In the genomic region with DNA sequence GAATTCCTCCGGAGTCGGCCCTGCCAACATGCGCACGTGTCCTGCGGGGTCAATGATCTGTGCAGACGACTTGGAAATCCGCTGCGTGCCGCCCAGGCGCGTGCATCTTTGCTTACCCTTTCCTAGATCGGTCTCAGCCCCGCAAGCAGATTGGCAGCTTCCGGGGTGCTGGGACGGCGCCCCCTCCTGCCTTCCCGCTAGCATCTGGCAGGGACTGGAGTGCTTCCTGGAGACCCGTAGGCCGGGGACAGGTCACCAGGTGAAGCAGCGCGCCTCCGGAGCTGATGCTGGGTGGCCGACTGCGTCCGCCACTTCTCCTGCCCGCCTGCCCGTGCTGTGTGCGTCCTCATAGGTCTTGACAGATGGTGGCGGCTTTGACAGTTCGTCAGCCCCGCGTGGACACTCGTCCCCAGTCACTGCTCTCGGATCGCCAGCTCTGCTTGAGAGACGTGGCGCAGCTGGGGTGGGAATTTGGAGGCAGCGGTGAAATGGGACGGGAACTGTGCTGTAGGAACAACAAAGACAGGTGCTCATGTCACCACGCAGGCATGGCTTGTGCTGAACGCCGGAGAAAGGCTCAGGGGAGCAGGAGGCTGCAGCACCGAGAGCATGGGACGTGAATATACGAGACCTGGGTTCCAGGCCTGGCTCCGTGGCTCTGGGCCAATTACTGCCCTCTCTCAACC, we compare ENCODE assay signal across 8 cellular contexts. TPM values are rescaled to one million over a fixed set of nuclear protein-coding genes. Genes with fewer than 3 reads are reported as not detected.
DNase-seq lines count a peak whose midpoint lies in the region; ATAC-seq and TF ChIP-seq lines count a peak whose summit lies in the region.

No MANE protein-coding gene starts in this region.

- TF ChIP-seq POLR2A in spleen (IDR thresholded peaks at IDR 0.05), result no peak

- TF ChIP-seq CTCF in astrocyte of the cerebellum (IDR thresholded peaks at IDR 0.05; ENCODE audit: low read depth, low read length, missing control alignments), result no peak
- peak in 4 of 11 experiments; percentile 48 to 53 (median 50) for TF ChIP-seq CTCF in spleen (IDR thresholded peaks at IDR 0.05 in 8 of 11, conservative IDR thresholded peaks at IDR 0.05 in 3 of 11)

- in situ Hi-C loops in astrocyte of the cerebellum (cut with HindIII; ENCODE audit: low sequenced_read_pairs), result no loop called here

- no peaks in the 10 kb centered on the region for H3K9me3 ChIP-seq in spleen

- H3K4me1 ChIP-seq in spleen, result peaks cover 4 to 21% (median 15%) of the 10 kb centered on the region in 6 donors

- no peaks in the 10 kb centered on the region for H3K36me3 ChIP-seq in spleen

- peak; percentile 38 for DNase-seq in NCI-H2171 treated with DMSO at 0.1 percent for 48 hours (lab: John Stamatoyannopoulos, UW)
- no peak for DNase-seq in NCI-H2171 (lab: John Stamatoyannopoulos, UW)
- peak; percentile 64 to 72 for DNase-seq in Kasumi-1 (lab: John Stamatoyannopoulos, UW)
- no peak for DNase-seq in astrocyte of the cerebellum (ENCODE audit: low read depth)
- DNase-seq in iPS-NIHi7 (ENCODE audit: extremely low spot score), result peak; percentile 35
- DNase-seq in spleen, result peak; percentile 87
- DNase-seq in AG08396 (ENCODE audit: low spot score), result no peak

- H3K27me3 ChIP-seq in spleen (replicated peaks in 1 of 7), result peaks cover 0 to 71% (median 34%) of the 10 kb centered on the region in 7 donors

- 1 to 2% (median 2%) methylated on average over 29 to 46 of the region's 46 CpGs for WGBS in spleen, 5 donors

- intact Hi-C loops in spleen (cut with DNase I; ENCODE audit: low total_unique reads), result loop anchor here (2.0 to 10.0 kb wide), 2 partner anchors 379 to 491 kb away; no protein-coding TSS in a partner anchor

- peak overlapping the region in 3 of 8 donors; percentile 5 to 22 (median 11) for H3K27ac ChIP-seq in spleen

- H3K4me3 ChIP-seq in astrocyte of the cerebellum (ENCODE audit: low read depth, low read length) (peak overlapping the region; percentile 32), spleen (peak overlapping the region; percentile 37 to 81 (median 50))

- peak; percentile 47 for ATAC-seq in GM21723 (IDR thresholded peaks at IDR 0.05; ENCODE audit: unreplicated experiment)

RNA-seq across cellular contexts. Expression of a gene that starts 21.9 kb away (rescaled TPM):
- total RNA-seq in spleen, result not detected
- polyA plus RNA-seq in spleen, result not detected

RNA-seq across cellular contexts. Expression of a gene that starts 37.3 kb away (rescaled TPM):
- total RNA-seq in spleen, result not detected
- polyA plus RNA-seq in spleen, result not detected

Comparison
In these comparisons a context has a peak if more than half of its experiments do, and no peak if none do; other contexts are left out.
1. DNase-seq: peak in NCI-H2171 treated with DMSO at 0.1 percent for 48 hours (single experiment), Kasumi-1 (2 of 2), iPS-NIHi7 (single experiment) and spleen (single experiment); none in NCI-H2171 (single experiment), astrocyte of the cerebellum (single experiment) and AG08396 (single experiment).